2 cellular contexts compared by ENCODE assay signal in the genomic region with DNA sequence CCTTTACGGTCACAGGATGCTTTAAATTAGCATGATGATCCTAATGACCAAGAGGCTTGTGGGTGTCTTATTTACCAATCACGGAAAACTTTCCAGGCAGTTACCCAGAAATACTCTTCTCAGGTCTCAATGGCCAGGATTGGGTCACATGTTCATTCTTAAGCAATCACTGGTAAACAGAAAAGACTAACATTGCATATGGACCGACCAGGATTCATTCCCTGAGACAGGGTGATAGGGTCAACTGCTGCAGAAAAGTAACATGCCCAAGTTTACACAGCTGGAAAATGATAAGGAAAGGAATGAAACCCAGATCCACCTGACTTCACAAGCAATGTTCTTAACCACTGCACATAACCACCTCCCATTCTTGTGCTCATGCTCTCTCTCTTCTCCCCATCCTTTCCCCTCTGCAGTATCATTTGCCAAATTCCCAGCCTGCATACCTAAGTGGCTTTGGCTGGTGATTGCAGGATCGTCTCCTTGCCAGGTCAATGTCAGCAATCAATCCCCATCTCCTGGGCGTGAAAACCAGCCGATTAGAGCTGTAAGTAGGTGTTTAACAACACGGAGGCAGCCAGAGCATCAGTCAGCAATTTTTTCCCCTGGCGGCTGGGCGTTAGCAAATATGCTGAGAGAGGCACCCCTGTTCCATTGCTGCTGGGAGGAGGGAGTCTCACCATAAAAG.
TF ChIP-seq lines count a peak whose summit lies in the region.

No MANE protein-coding gene starts in this region.

TF ChIP-seq in liver, 16 proteins besides CTCF, POLR2A, EP300 and RAD21:
- TF ChIP-seq, protein P1, sequence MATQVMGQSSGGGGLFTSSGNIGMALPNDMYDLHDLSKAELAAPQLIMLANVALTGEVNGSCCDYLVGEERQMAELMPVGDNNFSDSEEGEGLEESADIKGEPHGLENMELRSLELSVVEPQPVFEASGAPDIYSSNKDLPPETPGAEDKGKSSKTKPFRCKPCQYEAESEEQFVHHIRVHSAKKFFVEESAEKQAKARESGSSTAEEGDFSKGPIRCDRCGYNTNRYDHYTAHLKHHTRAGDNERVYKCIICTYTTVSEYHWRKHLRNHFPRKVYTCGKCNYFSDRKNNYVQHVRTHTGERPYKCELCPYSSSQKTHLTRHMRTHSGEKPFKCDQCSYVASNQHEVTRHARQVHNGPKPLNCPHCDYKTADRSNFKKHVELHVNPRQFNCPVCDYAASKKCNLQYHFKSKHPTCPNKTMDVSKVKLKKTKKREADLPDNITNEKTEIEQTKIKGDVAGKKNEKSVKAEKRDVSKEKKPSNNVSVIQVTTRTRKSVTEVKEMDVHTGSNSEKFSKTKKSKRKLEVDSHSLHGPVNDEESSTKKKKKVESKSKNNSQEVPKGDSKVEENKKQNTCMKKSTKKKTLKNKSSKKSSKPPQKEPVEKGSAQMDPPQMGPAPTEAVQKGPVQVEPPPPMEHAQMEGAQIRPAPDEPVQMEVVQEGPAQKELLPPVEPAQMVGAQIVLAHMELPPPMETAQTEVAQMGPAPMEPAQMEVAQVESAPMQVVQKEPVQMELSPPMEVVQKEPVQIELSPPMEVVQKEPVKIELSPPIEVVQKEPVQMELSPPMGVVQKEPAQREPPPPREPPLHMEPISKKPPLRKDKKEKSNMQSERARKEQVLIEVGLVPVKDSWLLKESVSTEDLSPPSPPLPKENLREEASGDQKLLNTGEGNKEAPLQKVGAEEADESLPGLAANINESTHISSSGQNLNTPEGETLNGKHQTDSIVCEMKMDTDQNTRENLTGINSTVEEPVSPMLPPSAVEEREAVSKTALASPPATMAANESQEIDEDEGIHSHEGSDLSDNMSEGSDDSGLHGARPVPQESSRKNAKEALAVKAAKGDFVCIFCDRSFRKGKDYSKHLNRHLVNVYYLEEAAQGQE (IDR thresholded peaks at IDR 0.05) = no peak
- TF ChIP-seq RXRA (IDR thresholded peaks at IDR 0.05) = peak in 1 of 2 donors; percentile 38
- TF ChIP-seq HNF4A (conservative IDR thresholded peaks at IDR 0.05) = peak in 1 of 2 donors; percentile 27
- TF ChIP-seq FOXA2 (IDR thresholded peaks at IDR 0.05) = peak; percentile 12
- no peak for TF ChIP-seq EGR1 (IDR thresholded peaks at IDR 0.05; ENCODE audit: low read depth in 2 of 2)

TF ChIP-seq in HepG2, 621 proteins besides CTCF, POLR2A, EP300 and RAD21 (continued from another document):
- TF ChIP-seq, protein P2, sequence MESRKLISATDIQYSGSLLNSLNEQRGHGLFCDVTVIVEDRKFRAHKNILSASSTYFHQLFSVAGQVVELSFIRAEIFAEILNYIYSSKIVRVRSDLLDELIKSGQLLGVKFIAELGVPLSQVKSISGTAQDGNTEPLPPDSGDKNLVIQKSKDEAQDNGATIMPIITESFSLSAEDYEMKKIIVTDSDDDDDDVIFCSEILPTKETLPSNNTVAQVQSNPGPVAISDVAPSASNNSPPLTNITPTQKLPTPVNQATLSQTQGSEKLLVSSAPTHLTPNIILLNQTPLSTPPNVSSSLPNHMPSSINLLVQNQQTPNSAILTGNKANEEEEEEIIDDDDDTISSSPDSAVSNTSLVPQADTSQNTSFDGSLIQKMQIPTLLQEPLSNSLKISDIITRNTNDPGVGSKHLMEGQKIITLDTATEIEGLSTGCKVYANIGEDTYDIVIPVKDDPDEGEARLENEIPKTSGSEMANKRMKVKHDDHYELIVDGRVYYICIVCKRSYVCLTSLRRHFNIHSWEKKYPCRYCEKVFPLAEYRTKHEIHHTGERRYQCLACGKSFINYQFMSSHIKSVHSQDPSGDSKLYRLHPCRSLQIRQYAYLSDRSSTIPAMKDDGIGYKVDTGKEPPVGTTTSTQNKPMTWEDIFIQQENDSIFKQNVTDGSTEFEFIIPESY (CRISPR knock-in tag; IDR thresholded peaks at IDR 0.05) = no peak
- no peak for TF ChIP-seq POLR2AphosphoS2 (IDR thresholded peaks at IDR 0.05; ENCODE audit: low read depth, low read length)
- TF ChIP-seq SMAD9 (CRISPR knock-in tag; IDR thresholded peaks at IDR 0.05) = no peak
- TF ChIP-seq, protein P3, sequence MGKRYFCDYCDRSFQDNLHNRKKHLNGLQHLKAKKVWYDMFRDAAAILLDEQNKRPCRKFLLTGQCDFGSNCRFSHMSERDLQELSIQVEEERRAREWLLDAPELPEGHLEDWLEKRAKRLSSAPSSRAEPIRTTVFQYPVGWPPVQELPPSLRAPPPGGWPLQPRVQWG (CRISPR knock-in tag; IDR thresholded peaks at IDR 0.05; ENCODE audit: borderline replicate concordance, low read depth) = no peak
- TF ChIP-seq ZNF546 (CRISPR knock-in tag; conservative IDR thresholded peaks at IDR 0.05) = no peak
- TF ChIP-seq, protein P4, sequence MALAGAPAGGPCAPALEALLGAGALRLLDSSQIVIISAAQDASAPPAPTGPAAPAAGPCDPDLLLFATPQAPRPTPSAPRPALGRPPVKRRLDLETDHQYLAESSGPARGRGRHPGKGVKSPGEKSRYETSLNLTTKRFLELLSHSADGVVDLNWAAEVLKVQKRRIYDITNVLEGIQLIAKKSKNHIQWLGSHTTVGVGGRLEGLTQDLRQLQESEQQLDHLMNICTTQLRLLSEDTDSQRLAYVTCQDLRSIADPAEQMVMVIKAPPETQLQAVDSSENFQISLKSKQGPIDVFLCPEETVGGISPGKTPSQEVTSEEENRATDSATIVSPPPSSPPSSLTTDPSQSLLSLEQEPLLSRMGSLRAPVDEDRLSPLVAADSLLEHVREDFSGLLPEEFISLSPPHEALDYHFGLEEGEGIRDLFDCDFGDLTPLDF (CRISPR knock-in tag; IDR thresholded peaks at IDR 0.05) = no peak
- TF ChIP-seq ZNF660 (CRISPR knock-in tag; IDR thresholded peaks at IDR 0.05; ENCODE audit: borderline replicate concordance, low read depth) = no peak
- no peak for TF ChIP-seq ZNF354B (CRISPR knock-in tag; IDR thresholded peaks at IDR 0.05)
- no peak for TF ChIP-seq POLR2AphosphoS5 (IDR thresholded peaks at IDR 0.05; ENCODE audit: low read depth, low read length)
- TF ChIP-seq, protein P5, sequence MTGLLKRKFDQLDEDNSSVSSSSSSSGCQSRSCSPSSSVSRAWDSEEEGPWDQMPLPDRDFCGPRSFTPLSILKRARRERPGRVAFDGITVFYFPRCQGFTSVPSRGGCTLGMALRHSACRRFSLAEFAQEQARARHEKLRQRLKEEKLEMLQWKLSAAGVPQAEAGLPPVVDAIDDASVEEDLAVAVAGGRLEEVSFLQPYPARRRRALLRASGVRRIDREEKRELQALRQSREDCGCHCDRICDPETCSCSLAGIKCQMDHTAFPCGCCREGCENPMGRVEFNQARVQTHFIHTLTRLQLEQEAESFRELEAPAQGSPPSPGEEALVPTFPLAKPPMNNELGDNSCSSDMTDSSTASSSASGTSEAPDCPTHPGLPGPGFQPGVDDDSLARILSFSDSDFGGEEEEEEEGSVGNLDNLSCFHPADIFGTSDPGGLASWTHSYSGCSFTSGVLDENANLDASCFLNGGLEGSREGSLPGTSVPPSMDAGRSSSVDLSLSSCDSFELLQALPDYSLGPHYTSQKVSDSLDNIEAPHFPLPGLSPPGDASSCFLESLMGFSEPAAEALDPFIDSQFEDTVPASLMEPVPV (CRISPR knock-in tag; IDR thresholded peaks at IDR 0.05) = no peak
- no peak for TF ChIP-seq MAF1 (CRISPR knock-in tag; IDR thresholded peaks at IDR 0.05; ENCODE audit: borderline replicate concordance)
- TF ChIP-seq RARA (CRISPR knock-in tag; IDR thresholded peaks at IDR 0.05) = no peak
- TF ChIP-seq BCL6 (CRISPR knock-in tag; IDR thresholded peaks at IDR 0.05) = no peak
TF ChIP-seq in HepG2: peak in this region for 0.
